Comparison of ENCODE assay signal across 28 cellular contexts in genomic region chrX:10507876-10508275, GRCh38.
A peak's percentile ranks its signal among the peaks of the same experiment; 100 is the strongest.
DNase-seq lines count a peak whose midpoint lies in the region; ATAC-seq and TF ChIP-seq lines count a peak whose summit lies in the region.
"Had no signal": no experiment of that assay in that cellular context is flagged by ENCODE, and none has a peak within 500 bp of the region (broad histone marks: within the 10 kb centered on the region; RNA-seq: fewer than 3 reads in every experiment).

No MANE protein-coding gene starts in this region.

- no peak overlapping the region for H3K9ac ChIP-seq in iPS-18a (ENCODE audit: low read length)

- no peak for ATAC-seq in WTC11
- ATAC-seq: mucosa of descending colon, sciatic nerve had no signal

- H3K9me3 Mint-ChIP-seq in MCF 10A (ENCODE audit: unreplicated experiment) (peaks cover 8% of the 10 kb centered on the region), WTC11 (no peaks in the 10 kb centered on the region)
- no peaks in the 10 kb centered on the region for H3K9me3 Mint-ChIP-seq in activated naive CD4-positive, alpha-beta T cell treated with anti-CD3 and anti-CD28 coated beads for 36 hours
- H3K9me3 Mint-ChIP-seq: stimulated activated naive CD8-positive, alpha-beta T cell treated with anti-CD3 and anti-CD28 coated beads, Interleukin-15, Interleukin-2, amounts not matched to agents 100 ng/mL and 50 ng/mL, for 24 hours had no signal

- H3K9me3 ChIP-seq in breast epithelium = no peaks in the 10 kb centered on the region
- H3K9me3 ChIP-seq in iPS-18a (ENCODE audit: control insufficient read depth, low read depth, low read length) = no peaks in the 10 kb centered on the region
- H3K9me3 ChIP-seq: esophagus squamous epithelium, mucosa of descending colon, thyroid gland had no signal

- H3K36me3 Mint-ChIP-seq in MCF 10A (ENCODE audit: insufficient read depth, unreplicated experiment) (no peaks in the 10 kb centered on the region), WTC11 (peaks cover 6% of the 10 kb centered on the region; the same call in 1 of the 2 replicates)
- H3K36me3 Mint-ChIP-seq in activated naive CD4-positive, alpha-beta T cell treated with anti-CD3 and anti-CD28 coated beads for 36 hours (ENCODE audit: low read depth) = no peaks in the 10 kb centered on the region
- H3K36me3 Mint-ChIP-seq: activated naive CD8-positive, alpha-beta T cell; CD4-positive, alpha-beta memory T cell had no signal

- H3K27me3 Mint-ChIP-seq in MCF 10A (ENCODE audit: insufficient read depth, unreplicated experiment) (no peaks in the 10 kb centered on the region), WTC11 (ENCODE audit: low read depth) (no peaks in the 10 kb centered on the region)
- H3K27me3 Mint-ChIP-seq in activated naive CD4-positive, alpha-beta T cell treated with anti-CD3 and anti-CD28 coated beads for 36 hours (ENCODE audit: low read depth) = no peaks in the 10 kb centered on the region
- H3K27me3 Mint-ChIP-seq: activated naive CD8-positive, alpha-beta T cell; CD4-positive, alpha-beta memory T cell; stimulated activated naive CD8-positive, alpha-beta T cell treated with anti-CD3 and anti-CD28 coated beads, Interleukin-15, Interleukin-2, amounts not matched to agents 100 ng/mL and 50 ng/mL, for 24 hours had no signal

- H3K4me3 Mint-ChIP-seq in MCF 10A (ENCODE audit: unreplicated experiment) (no peak overlapping the region), WTC11 (no peak overlapping the region)
- no peak overlapping the region for H3K4me3 Mint-ChIP-seq in activated naive CD4-positive, alpha-beta T cell treated with anti-CD3 and anti-CD28 coated beads for 36 hours
- H3K4me3 Mint-ChIP-seq: activated naive CD8-positive, alpha-beta T cell; CD4-positive, alpha-beta memory T cell; neural crest cell; stimulated activated naive CD8-positive, alpha-beta T cell treated with anti-CD3 and anti-CD28 coated beads, Interleukin-15, Interleukin-2, amounts not matched to agents 100 ng/mL and 50 ng/mL, for 24 hours had no signal

- no peak for TF ChIP-seq POLR2A in breast epithelium (IDR thresholded peaks at IDR 0.05)

- intact Hi-C loops in breast epithelium (cut with DNase I; ENCODE audit: low total_unique reads) = no loop called here
- intact Hi-C loops in MCF 10A (cut with micrococcal nuclease) = no loop called here
- intact Hi-C loops in activated naive CD4-positive, alpha-beta T cell treated with anti-CD3 and anti-CD28 coated beads for 36 hours (cut with micrococcal nuclease) = no loop called here

- DNase-seq in breast epithelium (ENCODE audit: low spot score in 2 of 2) (no peak), MCF 10A (ENCODE audit: unreplicated experiment) (no peak), WTC11 (ENCODE audit: low spot score) (no peak), NCI-H2107 (lab: John Stamatoyannopoulos, UW) (no peak), ACHN (no peak)
- no peak for DNase-seq in activated CD4-positive, alpha-beta T cell treated with anti-CD3 and anti-CD28 coated beads, Interleukin-2, amount 50 U/mL, for 1 hour
- no peak for DNase-seq in activated naive CD4-positive, alpha-beta T cell treated with anti-CD3 and anti-CD28 coated beads for 36 hours
- DNase-seq: AML-193; CD4-positive, alpha-beta memory T cell; effector CD8-positive, alpha-beta T cell; esophagus squamous epithelium; GF-D8; GOT3; hippocampal formation; mucosa of descending colon; NCI-H1105 treated with DMSO at 0.1 percent for 48 hours; NCI-H2029 treated with DMSO at 0.1 percent for 48 hours; NCI-H226; NCI-H748 treated with DMSO at 0.1 percent for 48 hours; stimulated activated CD4-positive, alpha-beta T cell treated with anti-CD3 and anti-CD28 coated beads, Interleukin-15, amount 100 ng/mL, for 24 hours; thyroid gland; WERI-Rb-1 had no signal

- no peaks in the 10 kb centered on the region for H3K36me3 ChIP-seq in breast epithelium
- no peaks in the 10 kb centered on the region for H3K36me3 ChIP-seq in iPS-18a (ENCODE audit: control insufficient read depth, low read depth, low read length)
- H3K36me3 ChIP-seq: esophagus squamous epithelium, thyroid gland, WERI-Rb-1 had no signal

- POLR2A ChIA-PET in MCF 10A (lab: Yijun Ruan, JAX) = no interaction called here
- POLR2A ChIA-PET in WTC11 (lab: Charles Lee) = no interaction called here

- H3K4me3 ChIP-seq in breast epithelium = no peak overlapping the region
- H3K4me3 ChIP-seq in iPS-18a (ENCODE audit: low read length) = no peak overlapping the region
- H3K4me3 ChIP-seq: esophagus squamous epithelium, mucosa of descending colon, thyroid gland had no signal

- in situ Hi-C loops in ACHN (cut with HindIII; ENCODE audit: low pct_ligation_motif_present, low pct_unique_long_range_greater_than_20kb, low sequenced_read_pairs) = no loop called here

- H3K27ac Mint-ChIP-seq in MCF 10A (ENCODE audit: low read depth, unreplicated experiment) (no peak overlapping the region), WTC11 (peak overlapping the region; percentile 80; the same call in 1 of the 2 replicates)
- H3K27ac Mint-ChIP-seq in activated naive CD4-positive, alpha-beta T cell treated with anti-CD3 and anti-CD28 coated beads for 36 hours = no peak overlapping the region
- H3K27ac Mint-ChIP-seq: activated naive CD8-positive, alpha-beta T cell; CD4-positive, alpha-beta memory T cell; stimulated activated naive CD8-positive, alpha-beta T cell treated with anti-CD3 and anti-CD28 coated beads, Interleukin-15, Interleukin-2, amounts not matched to agents 100 ng/mL and 50 ng/mL, for 24 hours had no signal

- H3K27me3 ChIP-seq in breast epithelium (peaks cover 0 to 3% of the 10 kb centered on the region in 2 donors), iPS-18a (ENCODE audit: control insufficient read depth, insufficient read depth, low read length) (no peaks in the 10 kb centered on the region)
- H3K27me3 ChIP-seq: esophagus squamous epithelium, thyroid gland had no signal

- H3K27ac ChIP-seq in breast epithelium (peak overlapping the region; percentile 16 to 36), iPS-18a (ENCODE audit: low read length) (peak overlapping the region; percentile 33)
- H3K27ac ChIP-seq: 22Rv1, esophagus squamous epithelium, thyroid gland, WERI-Rb-1 had no signal

- H3K4me1 Mint-ChIP-seq in MCF 10A (ENCODE audit: insufficient read depth, unreplicated experiment) (peaks cover 19% of the 10 kb centered on the region), WTC11 (peaks cover 64% of the 10 kb centered on the region)
- no peaks in the 10 kb centered on the region for H3K4me1 Mint-ChIP-seq in activated naive CD4-positive, alpha-beta T cell treated with anti-CD3 and anti-CD28 coated beads for 36 hours (ENCODE audit: low read depth)
- H3K4me1 Mint-ChIP-seq: CD4-positive, alpha-beta memory T cell had no signal

- no peaks in the 10 kb centered on the region for H3K4me1 ChIP-seq in breast epithelium
- peaks cover 51% of the 10 kb centered on the region for H3K4me1 ChIP-seq in iPS-18a (ENCODE audit: control insufficient read depth, low read depth, low read length)
- H3K4me1 ChIP-seq: esophagus squamous epithelium, thyroid gland had no signal

- no TSS peak for BruUV-seq in MCF 10A (replicated peaks; lab: Mats Ljungman, UMichigan)

- CTCF ChIA-PET in MCF 10A (lab: Yijun Ruan, JAX) (interaction anchor here (2.1 kb wide), 1 partner anchor 90 kb away, joined by 6 read pairs; no protein-coding TSS in a partner anchor), WTC11 (lab: Charles Lee) (no interaction called here)
- CTCF ChIA-PET in activated naive CD4-positive, alpha-beta T cell treated with anti-CD3 and anti-CD28 coated beads for 36 hours (lab: Charles Lee) = interaction anchor here (0.6 kb wide), 1 partner anchor 614 kb away, joined by 3 read pairs; no protein-coding TSS in a partner anchor

- TF ChIP-seq CTCF in breast epithelium (IDR thresholded peaks at IDR 0.05) (no peak), MCF 10A (IDR thresholded peaks at IDR 0.05; ENCODE audit: unreplicated experiment) (no peak), WTC11 (IDR thresholded peaks at IDR 0.05) (no peak)

TF ChIP-seq in WTC11, 78 proteins besides CTCF, POLR2A, EP300 and RAD21:
- TF ChIP-seq ZBTB21 (CRISPR knock-in tag; IDR thresholded peaks at IDR 0.05; ENCODE audit: borderline replicate concordance) (no peak), ZNF512 (CRISPR knock-in tag; IDR thresholded peaks at IDR 0.05; ENCODE audit: borderline replicate concordance) (no peak)
